14 cellular contexts compared by ENCODE assay signal in genomic region chr22:22882033-22882717, GRCh38. TPM values are rescaled to one million over a fixed set of nuclear protein-coding genes. Genes with fewer than 3 reads are reported as not detected.
A peak's percentile ranks its signal among the peaks of the same experiment; 100 is the strongest.
DNase-seq lines count a peak whose midpoint lies in the region; ATAC-seq and TF ChIP-seq lines count a peak whose summit lies in the region.
"Had no signal": no experiment of that assay in that cellular context is flagged by ENCODE, and none has a peak within 500 bp of the region (broad histone marks: within the 10 kb centered on the region; RNA-seq: fewer than 3 reads in every experiment).

No MANE protein-coding gene starts in this region.

- no peaks in the 10 kb centered on the region for H3K36me3 Mint-ChIP-seq in type B pancreatic cell
- H3K36me3 Mint-ChIP-seq in activated T-cell treated with anti-CD3 and anti-CD28 coated beads, Interleukin-2, amount 50 U/mL, for 72 hours (ENCODE audit: insufficient read depth in 2 of 2): no peaks in the 10 kb centered on the region
- H3K36me3 Mint-ChIP-seq: naive thymus-derived CD8-positive, alpha-beta T cell had no signal

- TF ChIP-seq POLR2A in NB4 (IDR thresholded peaks at IDR 0.05; ENCODE audit: extremely low read depth, insufficient read length): no peak

- H3K4me1 Mint-ChIP-seq in type B pancreatic cell (ENCODE audit: unreplicated experiment): no peaks in the 10 kb centered on the region
- peaks cover 14% of the 10 kb centered on the region for H3K4me1 Mint-ChIP-seq in activated T-cell treated with anti-CD3 and anti-CD28 coated beads, Interleukin-2, amount 50 U/mL, for 72 hours (ENCODE audit: low read depth)

- POLR2A ChIA-PET in RWPE1 (lab: Yijun Ruan, JAX; ENCODE audit: low non-redundant PET): no interaction called here

- ATAC-seq in Right ventricle myocardium inferior: peak; percentile 18
- no peak for ATAC-seq in activated T-cell treated with anti-CD3 and anti-CD28 coated beads, Interleukin-2, amount 50 U/mL, for 72 hours (replicated peaks in 1 of 2)
- ATAC-seq: naive thymus-derived CD8-positive, alpha-beta T cell had no signal

- H3K4me3 Mint-ChIP-seq in type B pancreatic cell: no peak overlapping the region
- H3K4me3 Mint-ChIP-seq in activated T-cell treated with anti-CD3 and anti-CD28 coated beads, Interleukin-2, amount 50 U/mL, for 72 hours: no peak overlapping the region
- H3K4me3 Mint-ChIP-seq: naive thymus-derived CD8-positive, alpha-beta T cell; T-helper 1 cell treated with Interleukin-12 subunit alpha and Interleukin-12 subunit beta and Interleukin-4 antibody, amounts not matched to agents 30 μg/mL and 1 μg/mL, for 36 hours had no signal

- H3K4me1 ChIP-seq in left ventricle myocardium inferior: no peaks in the 10 kb centered on the region
- H3K4me1 ChIP-seq: heart left ventricle had no signal

- peaks cover 37% of the 10 kb centered on the region for H3K27me3 Mint-ChIP-seq in type B pancreatic cell
- peaks cover 16% of the 10 kb centered on the region for H3K27me3 Mint-ChIP-seq in activated T-cell treated with anti-CD3 and anti-CD28 coated beads, Interleukin-2, amount 50 U/mL, for 72 hours (ENCODE audit: low read depth)

- no peak for TF ChIP-seq CTCF in left ventricle myocardium inferior (IDR thresholded peaks at IDR 0.05; ENCODE audit: borderline replicate concordance)
- TF ChIP-seq CTCF in NB4 (IDR thresholded peaks at IDR 0.05; ENCODE audit: low read depth, low read length): no peak
- no peak for TF ChIP-seq CTCF in coronary artery (IDR thresholded peaks at IDR 0.05)
- no peak for TF ChIP-seq CTCF in type B pancreatic cell (conservative IDR thresholded peaks at IDR 0.05)
- no peak for TF ChIP-seq CTCF in RWPE1 (conservative IDR thresholded peaks at IDR 0.05; ENCODE audit: low read depth)

- DNase-seq in Right ventricle myocardium inferior (ENCODE audit: missing footprints): no peak
- no peak for DNase-seq in left ventricle myocardium inferior
- peak; percentile 52 for DNase-seq in NB4 (ENCODE audit: low read depth)
- DNase-seq in coronary artery (ENCODE audit: low spot score): peak; percentile 64
- peak; percentile 43 for DNase-seq in type B pancreatic cell (ENCODE audit: extremely low spot score, unreplicated experiment)
- DNase-seq in RWPE1 (ENCODE audit: low spot score): no peak
- no peak for DNase-seq in activated T-cell treated with anti-CD3 and anti-CD28 coated beads, Interleukin-2, amount 50 U/mL, for 72 hours
- DNase-seq in H4 (ENCODE audit: low spot score): no peak
- DNase-seq: activated gamma-delta T cell treated with Interleukin-2 at 50 U/mL for 16 hours, heart left ventricle had no signal

- CTCF ChIA-PET in RWPE1 (lab: Yijun Ruan, JAX): interaction anchor here (0.5 to 0.7 kb wide), 3 partner anchors 33 to 1677 kb away, joined by 3 to 4 read pairs (median 4); no protein-coding TSS in a partner anchor

- H3K36me3 ChIP-seq in left ventricle myocardium inferior: no peaks in the 10 kb centered on the region
- H3K36me3 ChIP-seq: heart left ventricle had no signal

- H3K9me3 ChIP-seq in left ventricle myocardium inferior (replicated peaks): no peaks in the 10 kb centered on the region
- H3K9me3 ChIP-seq: heart left ventricle had no signal

- no peak overlapping the region for H3K27ac Mint-ChIP-seq in type B pancreatic cell
- H3K27ac Mint-ChIP-seq in activated T-cell treated with anti-CD3 and anti-CD28 coated beads, Interleukin-2, amount 50 U/mL, for 72 hours: no peak overlapping the region
- H3K27ac Mint-ChIP-seq: T-helper 1 cell treated with Interleukin-12 subunit alpha and Interleukin-12 subunit beta and Interleukin-4 antibody, amounts not matched to agents 30 μg/mL and 1 μg/mL, for 36 hours had no signal

- H3K27ac ChIP-seq in left ventricle myocardium inferior (replicated peaks): no peak overlapping the region
- H3K27ac ChIP-seq in coronary artery: no peak overlapping the region
- H3K27ac ChIP-seq in RWPE1: no peak overlapping the region
- H3K27ac ChIP-seq: C4-2B, heart left ventricle had no signal

- intact Hi-C loops in Right ventricle myocardium inferior (cut with DNase I) (no loop called here), left ventricle myocardium inferior (cut with micrococcal nuclease) (no loop called here)

- no peaks in the 10 kb centered on the region for H3K9me3 Mint-ChIP-seq in type B pancreatic cell
- no peaks in the 10 kb centered on the region for H3K9me3 Mint-ChIP-seq in activated T-cell treated with anti-CD3 and anti-CD28 coated beads, Interleukin-2, amount 50 U/mL, for 72 hours
- H3K9me3 Mint-ChIP-seq: naive thymus-derived CD8-positive, alpha-beta T cell; T-helper 1 cell treated with Interleukin-12 subunit alpha and Interleukin-12 subunit beta and Interleukin-4 antibody, amounts not matched to agents 30 μg/mL and 1 μg/mL, for 36 hours had no signal

- H3K4me3 ChIP-seq in left ventricle myocardium inferior (no peak overlapping the region), NB4 (ENCODE audit: low read depth, low read length) (no peak overlapping the region), coronary artery (no peak overlapping the region)
- H3K4me3 ChIP-seq: heart left ventricle had no signal

- peaks cover 82% of the 10 kb centered on the region for H3K27me3 ChIP-seq in left ventricle myocardium inferior (ENCODE audit: low read depth)

RNA-seq across cellular contexts. Expression of gene IGLL5, which starts 5.4 kb away (rescaled TPM):
- total RNA-seq in Right ventricle myocardium inferior (not detected), left ventricle myocardium inferior (0.47 TPM), type B pancreatic cell (ENCODE audit: low replicate concordance) (not detected in 2 replicates)
- not detected for total RNA-seq in activated T-cell treated with anti-CD3 and anti-CD28 coated beads, Interleukin-2, amount 50 U/mL, for 72 hours
- total RNA-seq in H4 (2014; rRNA removed; shearing (Covaris generic)): not detected in 2 replicates
- total RNA-seq: H1 had no signal

Comparison
In these comparisons a context has a peak if more than half of its experiments do, and no peak if none do; other contexts are left out.
1. DNase-seq: peak in NB4 (single experiment), coronary artery (single experiment) and type B pancreatic cell (single experiment); none in Right ventricle myocardium inferior (single experiment), left ventricle myocardium inferior (single experiment), RWPE1 (single experiment), activated T-cell treated with anti-CD3 and anti-CD28 coated beads, Interleukin-2, amount 50 U/mL, for 72 hours (0 of 2) and H4 (single experiment).